In genomic region chr2:108536911-108537310, GRCh38 we compare ENCODE assay signal across 26 cellular contexts. TPM values are rescaled to one million over a fixed set of nuclear protein-coding genes. Genes with fewer than 3 reads are reported as not detected.
DNase-seq lines count a peak whose midpoint lies in the region; ATAC-seq, FAIRE-seq and TF ChIP-seq lines count a peak whose summit lies in the region.
"Had no signal": no experiment of that assay in that cellular context is flagged by ENCODE, and none has a peak within 500 bp of the region (broad histone marks: within the 10 kb centered on the region; RNA-seq: fewer than 3 reads in every experiment).

No MANE protein-coding gene starts in this region.

- H3K9me3 ChIP-seq in SK-N-SH (no peaks in the 10 kb centered on the region), astrocyte (ENCODE audit: insufficient read depth, low read depth, low read length) (no peaks in the 10 kb centered on the region), mesenchymal stem cell (ENCODE audit: control insufficient read depth, low read length) (no peaks in the 10 kb centered on the region), subcutaneous abdominal adipose tissue (ENCODE audit: control insufficient read depth in 5 of 5, low read length in 5 of 5) (no peaks in the 10 kb centered on the region)
- H3K9me3 ChIP-seq: pancreas had no signal

- no peak for ATAC-seq in SK-N-SH treated with all-trans-retinoic acid at 6 μM for 48 hours
- no peak for ATAC-seq in natural killer cell
- no peak for ATAC-seq in GM21381 (IDR thresholded peaks at IDR 0.05; ENCODE audit: unreplicated experiment)
- ATAC-seq: pancreas; stimulated activated naive CD8-positive, alpha-beta T cell treated with anti-CD3 and anti-CD28 coated beads, Interleukin-15, amount 100 ng/mL, for 72 hours had no signal

- H3K4me2 ChIP-seq in SK-N-SH (peak overlapping the region; percentile 76), astrocyte (ENCODE audit: low read length) (peak overlapping the region; percentile 92), mesenchymal stem cell (ENCODE audit: low read length, poor library complexity, severe bottlenecking) (peak overlapping the region; percentile 78)
- H3K4me2 ChIP-seq: KMS-11 had no signal

- H3K27ac ChIP-seq in SK-N-SH (ENCODE audit: low read depth in 2 of 2, low read length in 1 of 2) (no peak overlapping the region), astrocyte (ENCODE audit: low read depth, low read length) (peak overlapping the region; percentile 83), mesenchymal stem cell (ENCODE audit: low read length, poor library complexity, severe bottlenecking) (peak overlapping the region; percentile 27), subcutaneous abdominal adipose tissue (ENCODE audit: low read depth, low read length) (peak overlapping the region; percentile 98)
- H3K27ac ChIP-seq: 22Rv1, HL-60, KMS-11, pancreas, skin epidermis had no signal

- no peak overlapping the region for H4K8ac ChIP-seq in mesenchymal stem cell (ENCODE audit: low read length)

- H3F3A ChIP-seq in SK-N-SH (replicated peaks; ENCODE audit: insufficient read depth) = peaks cover 12% of the 10 kb centered on the region

- DNase-seq in SK-N-SH (no peak), astrocyte (ENCODE audit: low read depth) (no peak), mesenchymal stem cell (no peak), natural killer cell (no peak), NCI-H187 (lab: John Stamatoyannopoulos, UW) (no peak)
- DNase-seq: activated CD4-positive, alpha-beta T cell treated with anti-CD3 and anti-CD28 coated beads, Interleukin-2, amount 10 ng/mL, durations not matched to agents 24 days and 14 days; activated CD8-positive, alpha-beta memory T cell treated with anti-CD3 and anti-CD28 coated beads, Interleukin-2, amount 50 U/mL, for 4 hours; amygdala; cerebellar nuclear complex; effector CD8-positive, alpha-beta T cell; head of caudate nucleus; NCI-H1092 treated with DMSO at 0.1 percent for 48 hours; NCI-H2081 treated with DMSO at 0.1 percent for 48 hours; pancreas; Right ventricle myocardium superior; stimulated activated CD4-positive, alpha-beta T cell treated with anti-CD3 and anti-CD28 coated beads, Interleukin-4, amount 100 ng/mL, for 1 hour; stimulated activated naive CD8-positive, alpha-beta T cell treated with anti-CD3 and anti-CD28 coated beads, Interleukin-15, amount 100 ng/mL, for 72 hours; T-helper 1 cell had no signal

- no peak for TF ChIP-seq RAD21 in SK-N-SH (IDR thresholded peaks at IDR 0.05; ENCODE audit: low read length)

- no peak overlapping the region for H2BK120ac ChIP-seq in mesenchymal stem cell (ENCODE audit: low read depth, low read length)

- H3K36me3 Mint-ChIP-seq in astrocyte (ENCODE audit: low read depth, unreplicated experiment) = peaks cover 5% of the 10 kb centered on the region
- H3K36me3 Mint-ChIP-seq in natural killer cell = no peaks in the 10 kb centered on the region

- POLR2A ChIA-PET in SK-N-SH (lab: Yijun Ruan, JAX) = no interaction called here

- H4K20me1 ChIP-seq in SK-N-SH (ENCODE audit: insufficient read depth) (peaks cover 67% of the 10 kb centered on the region), astrocyte (ENCODE audit: insufficient read depth, low read length) (peaks cover 70% of the 10 kb centered on the region)

- no peaks in the 10 kb centered on the region for H3K9me3 Mint-ChIP-seq in astrocyte (ENCODE audit: unreplicated experiment)
- H3K9me3 Mint-ChIP-seq in natural killer cell = no peaks in the 10 kb centered on the region
- H3K9me3 Mint-ChIP-seq: activated CD4-positive, alpha-beta T cell treated with anti-CD3 and anti-CD28 coated beads, Interleukin-2, amount 10 ng/mL, durations not matched to agents 24 days and 14 days; stimulated activated naive CD8-positive, alpha-beta T cell treated with anti-CD3 and anti-CD28 coated beads, Interleukin-15, amount 100 ng/mL, for 72 hours had no signal

- H3K27me3 Mint-ChIP-seq in astrocyte (ENCODE audit: low read depth, unreplicated experiment) = no peaks in the 10 kb centered on the region
- no peaks in the 10 kb centered on the region for H3K27me3 Mint-ChIP-seq in natural killer cell (ENCODE audit: low read depth in 2 of 2)
- H3K27me3 Mint-ChIP-seq: activated CD4-positive, alpha-beta T cell treated with anti-CD3 and anti-CD28 coated beads, Interleukin-2, amount 10 ng/mL, durations not matched to agents 24 days and 14 days; stimulated activated naive CD8-positive, alpha-beta T cell treated with anti-CD3 and anti-CD28 coated beads, Interleukin-15, amount 100 ng/mL, for 72 hours had no signal

- intact Hi-C loops in natural killer cell (cut with micrococcal nuclease) = loop anchor here (10.0 kb wide), 1 partner anchor 88 kb away; no protein-coding TSS in a partner anchor

- no peak overlapping the region for H3K4ac ChIP-seq in mesenchymal stem cell (ENCODE audit: low read depth in 1 of 2, low read length in 2 of 2)

- peak overlapping the region in 1 of 2 experiments; percentile 98; a peak in 3 of 4 replicates for H3K4me3 ChIP-seq in SK-N-SH (ENCODE audit: low read depth in 2 of 2, low read length in 1 of 2)
- H3K4me3 ChIP-seq in astrocyte (ENCODE audit: insufficient read depth, low read depth, low read length) = peak overlapping the region; percentile 89
- H3K4me3 ChIP-seq in mesenchymal stem cell (ENCODE audit: insufficient read depth in 1 of 2, low read depth in 1 of 2, low read length in 2 of 2) = peak overlapping the region in 1 of 2 experiments; percentile 89
- H3K4me3 ChIP-seq in subcutaneous abdominal adipose tissue (ENCODE audit: low read depth in 1 of 5, low read length in 5 of 5) = peak overlapping the region; percentile 74 to 96 (median 87)
- H3K4me3 ChIP-seq: skin epidermis had no signal

- peaks cover 12% of the 10 kb centered on the region in 2 experiments; a peak in 3 of 4 replicates for H3K4me1 ChIP-seq in SK-N-SH (ENCODE audit: control insufficient read depth in 1 of 2, insufficient read depth in 2 of 2, low read depth in 1 of 2, low read length in 1 of 2)
- peaks cover 38% of the 10 kb centered on the region for H3K4me1 ChIP-seq in astrocyte (ENCODE audit: insufficient read depth, low read length)
- H3K4me1 ChIP-seq in mesenchymal stem cell (ENCODE audit: control insufficient read depth, insufficient read depth, low read depth, low read length) = peaks cover 6% of the 10 kb centered on the region
- H3K4me1 ChIP-seq in subcutaneous abdominal adipose tissue (ENCODE audit: control insufficient read depth in 5 of 5, insufficient read depth in 5 of 5, low read length in 5 of 5) = peaks cover 3 to 52% (median 47%) of the 10 kb centered on the region in 5 donors

- H2AK5ac ChIP-seq in mesenchymal stem cell (ENCODE audit: low read length, severe bottlenecking) = no peak overlapping the region

- H3K79me2 ChIP-seq in SK-N-SH (ENCODE audit: insufficient read depth) (peaks cover 86% of the 10 kb centered on the region), astrocyte (ENCODE audit: insufficient read depth, low read length) (peaks cover 73% of the 10 kb centered on the region)

- H3K14ac ChIP-seq in mesenchymal stem cell (ENCODE audit: low read length in 2 of 2) = no peak overlapping the region

- FAIRE-seq in astrocyte (lab: Jason Lieb, UNC) = no peak
- FAIRE-seq: pancreas had no signal

- H2BK12ac ChIP-seq in mesenchymal stem cell (ENCODE audit: low read length in 2 of 2) = no peak overlapping the region

- H3K9me2 ChIP-seq in SK-N-SH = no peaks in the 10 kb centered on the region

- H3K9ac ChIP-seq in SK-N-SH (no peak overlapping the region), astrocyte (ENCODE audit: low read length) (peak overlapping the region; percentile 95), mesenchymal stem cell (ENCODE audit: low read length) (peak overlapping the region; percentile 93), subcutaneous abdominal adipose tissue (ENCODE audit: low read length in 5 of 5) (peak overlapping the region in 2 of 5 donors; percentile 92 to 98)
- H3K9ac ChIP-seq: KMS-11 had no signal

- no peak overlapping the region for H2BK5ac ChIP-seq in mesenchymal stem cell (ENCODE audit: low read depth, low read length, poor library complexity, severe bottlenecking)

- H3K23ac ChIP-seq in mesenchymal stem cell (ENCODE audit: low read length in 2 of 2) = no peak overlapping the region

- no peak overlapping the region for H4K91ac ChIP-seq in mesenchymal stem cell (ENCODE audit: low read length)

- TF ChIP-seq CTCF in SK-N-SH (IDR thresholded peaks at IDR 0.05) (no peak), astrocyte (IDR thresholded peaks at IDR 0.05; ENCODE audit: insufficient read depth, low read depth, low read length) (no peak), natural killer cell (IDR thresholded peaks at IDR 0.05) (no peak)

- H2AFZ ChIP-seq in SK-N-SH (ENCODE audit: low read depth) = no peak overlapping the region
- no peak overlapping the region for H2AFZ ChIP-seq in astrocyte (ENCODE audit: low read depth, low read length)
- no peak overlapping the region for H2AFZ ChIP-seq in mesenchymal stem cell (ENCODE audit: low read depth, low read length)

- H3K36me3 ChIP-seq in SK-N-SH (replicated peaks in 1 of 2; ENCODE audit: control insufficient read depth in 1 of 2, insufficient read depth in 2 of 2, low read length in 1 of 2) = peaks cover 0 to 7% of the 10 kb centered on the region in 2 experiments
- H3K36me3 ChIP-seq in astrocyte (ENCODE audit: insufficient read depth, low read length) = peaks cover 5% of the 10 kb centered on the region
- peaks cover 3 to 7% of the 10 kb centered on the region in 2 experiments for H3K36me3 ChIP-seq in mesenchymal stem cell (ENCODE audit: control insufficient read depth in 1 of 2, insufficient read depth in 2 of 2, low read depth in 1 of 2, low read length in 2 of 2)
- no peaks in the 10 kb centered on the region for H3K36me3 ChIP-seq in subcutaneous abdominal adipose tissue (ENCODE audit: control insufficient read depth in 5 of 5, insufficient read depth in 5 of 5, low read length in 5 of 5)
- H3K36me3 ChIP-seq: pancreas had no signal

- no peak overlapping the region for H3K18ac ChIP-seq in mesenchymal stem cell (ENCODE audit: low read depth in 1 of 2, low read length in 2 of 2)

- 86% methylated on average over 5 of the region's 5 CpGs for WGBS in SK-N-SH (ENCODE audit: low lambda C conversion rate)
- WGBS in mesenchymal stem cell = 97% methylated on average over 4 of the region's 5 CpGs

- H3K27me3 ChIP-seq in SK-N-SH (ENCODE audit: insufficient read depth) (no peaks in the 10 kb centered on the region), astrocyte (ENCODE audit: insufficient read depth, low read length) (no peaks in the 10 kb centered on the region), mesenchymal stem cell (ENCODE audit: control insufficient read depth in 1 of 2, insufficient read depth in 1 of 2, low read length in 2 of 2) (no peaks in the 10 kb centered on the region), subcutaneous abdominal adipose tissue (ENCODE audit: control insufficient read depth in 5 of 5, insufficient read depth in 4 of 5, low read length in 5 of 5) (no peaks in the 10 kb centered on the region)
- H3K27me3 ChIP-seq: pancreas had no signal

- H3K79me1 ChIP-seq in mesenchymal stem cell (replicated peaks; ENCODE audit: low read length, poor library complexity, severe bottlenecking) = peaks cover 3% of the 10 kb centered on the region

- H3K4me3 Mint-ChIP-seq in astrocyte (ENCODE audit: unreplicated experiment) (peak overlapping the region; percentile 95), natural killer cell (no peak overlapping the region)

- no peak overlapping the region for H2BK15ac ChIP-seq in mesenchymal stem cell (ENCODE audit: low read depth, poor library complexity, severe bottlenecking)

- H3K27ac Mint-ChIP-seq in astrocyte (ENCODE audit: unreplicated experiment) (peak overlapping the region; percentile 60), natural killer cell (no peak overlapping the region)
- H3K27ac Mint-ChIP-seq: activated CD4-positive, alpha-beta T cell treated with anti-CD3 and anti-CD28 coated beads, Interleukin-2, amount 10 ng/mL, durations not matched to agents 24 days and 14 days; CD14-positive monocyte; stimulated activated naive CD8-positive, alpha-beta T cell treated with anti-CD3 and anti-CD28 coated beads, Interleukin-15, amount 100 ng/mL, for 72 hours had no signal

- TF ChIP-seq EP300 in SK-N-SH (IDR thresholded peaks at IDR 0.05; ENCODE audit: borderline replicate concordance in 1 of 2, low read depth in 1 of 2, low read length in 1 of 2) = no peak

- H3K4me1 Mint-ChIP-seq in astrocyte (ENCODE audit: low read depth, unreplicated experiment) = peaks cover 34% of the 10 kb centered on the region
- peaks cover 12 to 13% of the 10 kb centered on the region in 2 donors for H3K4me1 Mint-ChIP-seq in natural killer cell

- CTCF ChIA-PET in SK-N-SH (lab: Yijun Ruan, JAX) = no interaction called here

RNA-seq across cellular contexts. Expression of gene LIMS1, which starts 2.6 kb away (rescaled TPM):
- polyA plus RNA-seq in SK-N-SH (2012; rRNA removed) = 123 and 131 TPM in 2 replicates
- polyA plus RNA-seq in SK-N-SH (2012; cell fraction: cytosol; rRNA removed) = 93.1 and 107 TPM in 2 replicates
- polyA plus RNA-seq in SK-N-SH (2012; cell fraction: nucleus; rRNA removed) = 104 and 182 TPM in 2 replicates
- total RNA-seq in astrocyte (202 and 205 TPM in 2 replicates), natural killer cell (10 to 100 TPM; 31.6 to 41.4 (median 34.8) TPM)
- 146 TPM for polyA plus RNA-seq in mesenchymal stem cell (2013, experiment 1 of 2)
- 150 TPM for polyA plus RNA-seq in mesenchymal stem cell (2013, experiment 2 of 2)

Comparison
In these comparisons a context has a peak if more than half of its experiments do, and no peak if none do; other contexts are left out.
1. H3K27ac ChIP-seq: peak in astrocyte (single experiment), mesenchymal stem cell (single experiment) and subcutaneous abdominal adipose tissue (single experiment); none in SK-N-SH (0 of 2).
2. Peak in every context shown above with its lines, with median percentiles within 50 percentile points of each other: H3K4me2 ChIP-seq.